Comparison of ENCODE assay signal across 29 cellular contexts in genomic region chr13:113622791-113623490, GRCh38. TPM values are rescaled to one million over a fixed set of nuclear protein-coding genes. Genes with fewer than 3 reads are reported as not detected.
"Had no signal": no experiment of that assay in that cellular context is flagged by ENCODE, and none has a peak within 500 bp of the region (broad histone marks: within the 10 kb centered on the region; RNA-seq: fewer than 3 reads in every experiment).

No MANE protein-coding gene starts in this region.

- H3K4me1 ChIP-seq: esophagus squamous epithelium, gastroesophageal sphincter, neural progenitor cell, psoas muscle, testis, vagina had no signal

- H3K4me1 Mint-ChIP-seq: central memory CD8-positive, alpha-beta T cell had no signal

- H3K9me3 ChIP-seq: ascending aorta, esophagus squamous epithelium, gastroesophageal sphincter, psoas muscle, testis, vagina had no signal

- H3K9me3 Mint-ChIP-seq: activated naive CD4-positive, alpha-beta T cell treated with anti-CD3 and anti-CD28 coated beads, Interleukin-2, amount 50 U/mL, for 24 hours; central memory CD8-positive, alpha-beta T cell; mesothelial cell of epicardium had no signal

- H3K4me3 ChIP-seq: ascending aorta, coronary artery, esophagus squamous epithelium, gastroesophageal sphincter, neural progenitor cell, psoas muscle, testis, vagina had no signal

- H3K36me3 ChIP-seq: vagina had no signal

- ATAC-seq: activated CD8-positive, alpha-beta T cell treated with anti-CD3 and anti-CD28 coated beads, Interleukin-2, amount 10 ng/mL, durations not matched to agents 7 days and 5 days; gastroesophageal sphincter; naive thymus-derived CD8-positive, alpha-beta T cell had no signal

- H3K27me3 ChIP-seq: ascending aorta, esophagus squamous epithelium, gastroesophageal sphincter, neural progenitor cell, testis, vagina had no signal

- H3K27ac ChIP-seq: ascending aorta, coronary artery, esophagus squamous epithelium, gastroesophageal sphincter, neural progenitor cell, psoas muscle, testis, vagina, WERI-Rb-1 had no signal

- H3K27ac Mint-ChIP-seq: activated CD8-positive, alpha-beta T cell treated with anti-CD3 and anti-CD28 coated beads, Interleukin-2, amount 10 ng/mL, durations not matched to agents 7 days and 5 days; activated naive CD4-positive, alpha-beta T cell treated with anti-CD3 and anti-CD28 coated beads, Interleukin-2, amount 50 U/mL, for 24 hours; mesothelial cell of epicardium; neural progenitor cell had no signal

- DNase-seq: activated CD4-positive, alpha-beta T cell treated with anti-CD3 and anti-CD28 coated beads, Interleukin-2, amount 50 U/mL, for 1 hour; activated CD4-positive, CD25-positive, alpha-beta regulatory T cell treated with anti-CD3 and anti-CD28 coated beads, Interleukin-2, amount 50 U/mL, for 72 hours; activated CD8-positive, alpha-beta T cell treated with anti-CD3 and anti-CD28 coated beads, Interleukin-2, amount 10 ng/mL, durations not matched to agents 7 days and 5 days; activated gamma-delta T cell treated with Interleukin-2 at 50 U/mL for 16 hours; esophagus squamous epithelium; head of caudate nucleus; left cardiac atrium; small intestine; stimulated activated CD4-positive, alpha-beta T cell treated with anti-CD3 and anti-CD28 coated beads, Interleukin-15, amount 100 ng/mL, for 24 hours; stimulated activated CD4-positive, alpha-beta T cell treated with anti-CD3 and anti-CD28 coated beads, Interleukin-2, amount 100 ng/mL, for 48 hours; stimulated activated CD8-positive, alpha-beta memory T cell treated with anti-CD3 and anti-CD28 coated beads, Interleukin-4, amount 100 ng/mL, for 48 hours; stimulated activated naive CD4-positive, alpha-beta T cell; T-helper 1 cell; testis; trophoblast cell; WERI-Rb-1 had no signal

- H3K27me3 Mint-ChIP-seq: activated naive CD4-positive, alpha-beta T cell treated with anti-CD3 and anti-CD28 coated beads, Interleukin-2, amount 50 U/mL, for 24 hours; central memory CD8-positive, alpha-beta T cell; naive thymus-derived CD8-positive, alpha-beta T cell had no signal

- H3K4me3 Mint-ChIP-seq: activated CD8-positive, alpha-beta T cell treated with anti-CD3 and anti-CD28 coated beads, Interleukin-2, amount 10 ng/mL, durations not matched to agents 7 days and 5 days; activated naive CD4-positive, alpha-beta T cell treated with anti-CD3 and anti-CD28 coated beads, Interleukin-2, amount 50 U/mL, for 24 hours; central memory CD8-positive, alpha-beta T cell; mesothelial cell of epicardium; naive thymus-derived CD8-positive, alpha-beta T cell; neural progenitor cell had no signal

RNA-seq across cellular contexts. Expression of gene ATP4B, which starts 35.1 kb away (rescaled TPM):
- total RNA-seq: activated CD8-positive, alpha-beta T cell treated with anti-CD3 and anti-CD28 coated beads, Interleukin-2, amount 10 ng/mL, durations not matched to agents 7 days and 5 days; ascending aorta; esophagus squamous epithelium; gastroesophageal sphincter; left cardiac atrium; lung microvascular endothelial cell; mesothelial cell of epicardium; naive thymus-derived CD8-positive, alpha-beta T cell; osteocyte; psoas muscle; right cardiac atrium; testis; vagina had no signal
- polyA plus RNA-seq: naive thymus-derived CD8-positive, alpha-beta T cell; right cardiac atrium had no signal

RNA-seq across cellular contexts. Expression of gene GRK1, which starts 44.1 kb away (rescaled TPM):
- total RNA-seq: ascending aorta; esophagus squamous epithelium; lung microvascular endothelial cell; naive thymus-derived CD8-positive, alpha-beta T cell; osteocyte; vagina had no signal
- polyA plus RNA-seq: naive thymus-derived CD8-positive, alpha-beta T cell; psoas muscle had no signal
